8 cellular contexts compared by ENCODE assay signal in the genomic region with DNA sequence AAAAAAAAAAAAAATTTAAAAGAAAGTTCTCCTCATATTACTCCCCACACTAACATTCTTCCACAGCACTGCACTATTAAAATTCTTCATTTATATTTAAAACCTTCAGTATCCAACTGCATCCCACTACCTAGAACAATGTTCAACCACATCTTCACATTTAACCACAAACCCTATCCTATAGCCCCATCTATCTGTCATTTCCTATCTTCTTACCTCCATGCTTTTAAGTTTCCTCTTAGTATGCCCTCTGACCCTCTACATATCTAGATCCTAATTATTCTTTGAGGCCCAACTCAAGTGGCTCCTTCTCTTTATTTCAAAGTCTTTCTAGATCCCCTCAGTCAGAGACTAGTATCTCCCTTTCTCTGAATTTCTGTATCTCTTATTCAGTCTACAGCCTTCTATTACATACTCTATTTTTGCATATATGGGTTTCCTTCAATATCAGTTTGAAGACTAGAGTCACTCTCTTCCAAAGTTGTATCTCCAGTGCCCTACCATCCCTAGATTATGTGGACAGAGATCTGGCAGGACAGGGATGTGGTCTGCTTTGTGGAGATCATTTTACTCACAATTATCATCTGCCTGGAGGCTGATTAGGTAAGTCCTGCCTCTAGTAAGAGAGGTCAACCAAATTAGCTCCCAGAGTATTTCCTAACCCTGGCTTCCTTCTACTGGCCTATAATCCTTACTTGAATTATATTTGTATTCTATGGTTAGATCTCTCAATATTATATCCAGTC. TPM values are rescaled to one million over a fixed set of nuclear protein-coding genes. Genes with fewer than 3 reads are reported as not detected.
DNase-seq lines count a peak whose midpoint lies in the region; ATAC-seq and TF ChIP-seq lines count a peak whose summit lies in the region.

No MANE protein-coding gene starts in this region.

- POLR2A ChIA-PET in MCF 10A (lab: Yijun Ruan, JAX) = interaction anchor here (0.5 to 4.9 kb wide), 11 partner anchors 9 to 853 kb away, joined by 3 to 64 read pairs (median 5); a partner anchor contains a TSS

- H3K27me3 Mint-ChIP-seq in MCF 10A (ENCODE audit: insufficient read depth, unreplicated experiment) = no peaks in the 10 kb centered on the region
- H3K27me3 Mint-ChIP-seq in natural killer cell treated with Interleukin-12 subunit alpha and Interleukin-12 subunit beta and Interleukin-15 and Interleukin-18, amount 100 ng/mL, for 72 hours = no peaks in the 10 kb centered on the region

- peaks cover 39% of the 10 kb centered on the region for H3K36me3 ChIP-seq in MG63

- H3K27me3 ChIP-seq in MG63 = no peaks in the 10 kb centered on the region

- H3K4me3 ChIP-seq in MG63 = peak overlapping the region; percentile 91

- no peak for TF ChIP-seq CTCF in MCF 10A (IDR thresholded peaks at IDR 0.05; ENCODE audit: unreplicated experiment)

- peak overlapping the region; percentile 96 for H3K27ac Mint-ChIP-seq in MCF 10A (ENCODE audit: low read depth, unreplicated experiment)
- peak overlapping the region; percentile 99 for H3K27ac Mint-ChIP-seq in natural killer cell treated with Interleukin-12 subunit alpha and Interleukin-12 subunit beta and Interleukin-15 and Interleukin-18, amount 100 ng/mL, for 72 hours

- peaks cover 50% of the 10 kb centered on the region for H3K36me3 Mint-ChIP-seq in MCF 10A (ENCODE audit: insufficient read depth, unreplicated experiment)
- H3K36me3 Mint-ChIP-seq in natural killer cell treated with Interleukin-12 subunit alpha and Interleukin-12 subunit beta and Interleukin-15 and Interleukin-18, amount 100 ng/mL, for 72 hours = peaks cover 17% of the 10 kb centered on the region

- no peak for ATAC-seq in natural killer cell treated with Interleukin-12 subunit alpha and Interleukin-12 subunit beta and Interleukin-15 and Interleukin-18, amount 100 ng/mL, for 72 hours
- ATAC-seq in GM21576 (IDR thresholded peaks at IDR 0.05; ENCODE audit: unreplicated experiment) = no peak
- no peak for ATAC-seq in GM21786 (IDR thresholded peaks at IDR 0.05; ENCODE audit: unreplicated experiment)

- CTCF ChIA-PET in MCF 10A (lab: Yijun Ruan, JAX) = interaction anchor here (0.5 to 1.7 kb wide), 3 partner anchors 16 to 63 kb away, joined by 3 to 7 read pairs (median 3); no protein-coding TSS in a partner anchor

- H3K9me3 ChIP-seq in MG63 = no peaks in the 10 kb centered on the region

- peaks cover 20% of the 10 kb centered on the region for H3K4me1 Mint-ChIP-seq in MCF 10A (ENCODE audit: insufficient read depth, unreplicated experiment)
- H3K4me1 Mint-ChIP-seq in natural killer cell treated with Interleukin-12 subunit alpha and Interleukin-12 subunit beta and Interleukin-15 and Interleukin-18, amount 100 ng/mL, for 72 hours (ENCODE audit: low read depth in 2 of 2) = peaks cover 47 to 50% of the 10 kb centered on the region in 2 donors

- intact Hi-C loops in MCF 10A (cut with micrococcal nuclease) = no loop called here

- peak overlapping the region; percentile 92 for H3K4me3 Mint-ChIP-seq in MCF 10A (ENCODE audit: unreplicated experiment)
- H3K4me3 Mint-ChIP-seq in natural killer cell treated with Interleukin-12 subunit alpha and Interleukin-12 subunit beta and Interleukin-15 and Interleukin-18, amount 100 ng/mL, for 72 hours = peak overlapping the region; percentile 100

- H3K9me3 Mint-ChIP-seq in MCF 10A (ENCODE audit: unreplicated experiment) = no peaks in the 10 kb centered on the region
- H3K9me3 Mint-ChIP-seq in natural killer cell treated with Interleukin-12 subunit alpha and Interleukin-12 subunit beta and Interleukin-15 and Interleukin-18, amount 100 ng/mL, for 72 hours = no peaks in the 10 kb centered on the region

- DNase-seq in ELR (ENCODE audit: low read depth) = peak; percentile 31
- no peak for DNase-seq in MG63
- DNase-seq in MCF 10A (ENCODE audit: unreplicated experiment) = peak; percentile 22
- DNase-seq in natural killer cell treated with Interleukin-12 subunit alpha and Interleukin-12 subunit beta and Interleukin-15 and Interleukin-18, amount 100 ng/mL, for 72 hours (ENCODE audit: low spot score) = no peak
- no peak for DNase-seq in AG08395 (ENCODE audit: low spot score)
- no peak for DNase-seq in NCI-H1105 (lab: John Stamatoyannopoulos, UW)

- BruUV-seq in MCF 10A (replicated peaks; lab: Mats Ljungman, UMichigan) = no TSS peak

RNA-seq across cellular contexts. Expression of a gene that starts 1.4 kb away (rescaled TPM):
- 176 and 187 TPM in 2 replicates for total RNA-seq in MG63 (2014; rRNA removed; shearing (Covaris generic); ENCODE audit: low replicate concordance)
- 38.7 and 44.7 TPM in 2 replicates for total RNA-seq in MCF 10A (2022)
- 10 to 100 TPM; 55.7 to 65.4 TPM for total RNA-seq in natural killer cell treated with Interleukin-12 subunit alpha and Interleukin-12 subunit beta and Interleukin-15 and Interleukin-18, amount 100 ng/mL, for 72 hours

RNA-seq across cellular contexts. Expression of a gene that starts 3.5 kb away (rescaled TPM):
- 80.1 and 97.9 TPM in 2 replicates for total RNA-seq in MG63 (2014; rRNA removed; shearing (Covaris generic); ENCODE audit: low replicate concordance)
- 70.2 and 83.6 TPM in 2 replicates for total RNA-seq in MCF 10A (2022)
- 100 to 1,000 TPM; 119 to 132 TPM for total RNA-seq in natural killer cell treated with Interleukin-12 subunit alpha and Interleukin-12 subunit beta and Interleukin-15 and Interleukin-18, amount 100 ng/mL, for 72 hours

RNA-seq across cellular contexts. Expression of a gene that starts 46.0 kb away (rescaled TPM):
- 1.3 and 3.5 TPM in 2 replicates for total RNA-seq in MG63 (2014; rRNA removed; shearing (Covaris generic); ENCODE audit: low replicate concordance)
- 4.6 and 6.8 TPM in 2 replicates for total RNA-seq in MCF 10A (2022)
- total RNA-seq in natural killer cell treated with Interleukin-12 subunit alpha and Interleukin-12 subunit beta and Interleukin-15 and Interleukin-18, amount 100 ng/mL, for 72 hours = 1 to 10 TPM in 1 of 2 donors, under 1 TPM in 1; 0.76 to 8.1 TPM

RNA-seq across cellular contexts. Expression of a gene that starts 59.3 kb away (rescaled TPM):
- not detected in 2 replicates for total RNA-seq in MG63 (2014; rRNA removed; shearing (Covaris generic); ENCODE audit: low replicate concordance)
- 0.16 and 0.25 TPM in 2 replicates for total RNA-seq in MCF 10A (2022)
- under 1 TPM in 1 of 2 donors, not detected in 1; 0.07 TPM for total RNA-seq in natural killer cell treated with Interleukin-12 subunit alpha and Interleukin-12 subunit beta and Interleukin-15 and Interleukin-18, amount 100 ng/mL, for 72 hours

Comparison
In these comparisons a context has a peak if more than half of its experiments do, and no peak if none do; other contexts are left out.
1. DNase-seq: peak in ELR (single experiment) and MCF 10A (single experiment); none in MG63 (single experiment), natural killer cell treated with Interleukin-12 subunit alpha and Interleukin-12 subunit beta and Interleukin-15 and Interleukin-18, amount 100 ng/mL, for 72 hours (single experiment), AG08395 (single experiment) and NCI-H1105 (single experiment).